8 cellular contexts compared by ENCODE assay signal in genomic region chr16:77190478-77191258, GRCh38. TPM values are rescaled to one million over a fixed set of nuclear protein-coding genes. Genes with fewer than 3 reads are reported as not detected.
DNase-seq lines count a peak whose midpoint lies in the region; ATAC-seq and TF ChIP-seq lines count a peak whose summit lies in the region.

Gene MON1B, plus strand, starts transcription at chr16:77191190. Its CDS starts 296 bp downstream, at chr16:77191486.

- peak within 1 kb of the TSS; percentile 86 for H3K9ac ChIP-seq in fibroblast of lung (ENCODE audit: insufficient read depth, low read length)

- no peaks in the 10 kb centered on the region for H3K27me3 ChIP-seq in fibroblast of lung (ENCODE audit: control insufficient read depth, insufficient read depth, low read length)
- no peaks in the 10 kb centered on the region for H3K27me3 ChIP-seq in naive thymus-derived CD4-positive, alpha-beta T cell (ENCODE audit: control insufficient read depth in 2 of 2, insufficient read depth in 2 of 2, low read length in 2 of 2)

- H3K27ac ChIP-seq in RWPE1 (peak within 1 kb of the TSS; percentile 96), fibroblast of lung (ENCODE audit: insufficient read depth, low read length) (peak within 1 kb of the TSS; percentile 94)
- peak within 1 kb of the TSS; percentile 86 for H3K27ac ChIP-seq in naive thymus-derived CD4-positive, alpha-beta T cell (ENCODE audit: low read depth, low read length)

- H3K79me2 ChIP-seq in fibroblast of lung (ENCODE audit: control insufficient read depth, insufficient read depth, low read length), result peaks cover 20% of the 10 kb centered on the region

- CTCF ChIA-PET in RWPE1 (lab: Yijun Ruan, JAX), result no interaction called here
- CTCF ChIA-PET in naive thymus-derived CD4-positive, alpha-beta T cell (lab: Charles Lee), result no interaction called here

- POLR2A ChIA-PET in RWPE1 (lab: Yijun Ruan, JAX; ENCODE audit: low non-redundant PET), result no interaction called here
- POLR2A ChIA-PET in naive thymus-derived CD4-positive, alpha-beta T cell (lab: Charles Lee), result interaction anchor here (0.5 to 4.6 kb wide), 5 partner anchors 10 to 1622 kb away, joined by 3 to 30 read pairs (median 4); partner anchors contain the start of genes KARS1, TERF2IP and WWOX

- no peak for TF ChIP-seq CTCF in LNCaP clone FGC (IDR thresholded peaks at IDR 0.05; ENCODE audit: control insufficient read depth, extremely low read depth, insufficient read depth)
- TF ChIP-seq CTCF in RWPE1 (conservative IDR thresholded peaks at IDR 0.05; ENCODE audit: low read depth), result no peak
- TF ChIP-seq CTCF in fibroblast of lung (conservative IDR thresholded peaks at IDR 0.05 in 1 of 2, IDR thresholded peaks at IDR 0.05 in 1 of 2; ENCODE audit: low read depth in 1 of 2, low read length in 2 of 2), result no peak

- H3K4me1 ChIP-seq in fibroblast of lung (ENCODE audit: control insufficient read depth, extremely low read depth, insufficient read depth, low read length), result peaks cover 3% of the 10 kb centered on the region
- H3K4me1 ChIP-seq in naive thymus-derived CD4-positive, alpha-beta T cell (ENCODE audit: control insufficient read depth in 2 of 2, insufficient read depth in 2 of 2, low read length in 2 of 2), result peaks cover 13 to 23% of the 10 kb centered on the region in 2 donors

- H3K4me2 ChIP-seq in fibroblast of lung (ENCODE audit: extremely low read depth, insufficient read depth, low read length), result peak within 1 kb of the TSS; percentile 95

- no peaks in the 10 kb centered on the region for H3K9me3 Mint-ChIP-seq in activated T-helper 17 cell treated with anti-CD3 and anti-CD28 coated beads, Interleukin-2, amount 50 U/mL, for 72 hours
- peaks cover 0 to 8% (median 0%) of the 10 kb centered on the region in 11 donors for H3K9me3 Mint-ChIP-seq in naive thymus-derived CD4-positive, alpha-beta T cell
- peaks cover 0 to 7% of the 10 kb centered on the region in 2 donors for H3K9me3 Mint-ChIP-seq in stimulated activated naive B cell treated with anti-CD40 and anti-IgM and Interleukin-4, amounts not matched to agents 10 μg/mL and 1 μg/mL and 100 μg/mL, for 72 hours

- H2AFZ ChIP-seq in fibroblast of lung (ENCODE audit: low read length), result peak within 1 kb of the TSS; percentile 85

- H3K27me3 Mint-ChIP-seq in activated T-helper 17 cell treated with anti-CD3 and anti-CD28 coated beads, Interleukin-2, amount 50 U/mL, for 72 hours, result no peaks in the 10 kb centered on the region
- peaks cover 0 to 10% (median 4%) of the 10 kb centered on the region in 5 donors for H3K27me3 Mint-ChIP-seq in naive thymus-derived CD4-positive, alpha-beta T cell
- H3K27me3 Mint-ChIP-seq in stimulated activated naive B cell treated with anti-CD40 and anti-IgM and Interleukin-4, amounts not matched to agents 10 μg/mL and 1 μg/mL and 100 μg/mL, for 72 hours, result peaks cover under 1 to 4% of the 10 kb centered on the region in 2 donors

- H3K36me3 Mint-ChIP-seq in activated T-helper 17 cell treated with anti-CD3 and anti-CD28 coated beads, Interleukin-2, amount 50 U/mL, for 72 hours (ENCODE audit: low read depth), result peaks cover 49% of the 10 kb centered on the region
- peaks cover 11 to 34% (median 25%) of the 10 kb centered on the region in 5 donors for H3K36me3 Mint-ChIP-seq in naive thymus-derived CD4-positive, alpha-beta T cell
- H3K36me3 Mint-ChIP-seq in stimulated activated naive B cell treated with anti-CD40 and anti-IgM and Interleukin-4, amounts not matched to agents 10 μg/mL and 1 μg/mL and 100 μg/mL, for 72 hours, result peaks cover 26 to 38% of the 10 kb centered on the region in 2 donors

- peak; percentile 99 for ATAC-seq in activated T-helper 17 cell treated with anti-CD3 and anti-CD28 coated beads, Interleukin-2, amount 50 U/mL, for 72 hours (replicated peaks)
- peak; percentile 96 for ATAC-seq in naive thymus-derived CD4-positive, alpha-beta T cell
- ATAC-seq in stimulated activated naive B cell treated with anti-CD40 and anti-IgM and Interleukin-4, amounts not matched to agents 10 μg/mL and 1 μg/mL and 100 μg/mL, for 72 hours (replicated peaks), result peak; percentile 96

- peaks cover 20% of the 10 kb centered on the region for H3K4me1 Mint-ChIP-seq in activated T-helper 17 cell treated with anti-CD3 and anti-CD28 coated beads, Interleukin-2, amount 50 U/mL, for 72 hours
- peaks cover 36 to 55% (median 46%) of the 10 kb centered on the region in 7 donors for H3K4me1 Mint-ChIP-seq in naive thymus-derived CD4-positive, alpha-beta T cell
- H3K4me1 Mint-ChIP-seq in stimulated activated naive B cell treated with anti-CD40 and anti-IgM and Interleukin-4, amounts not matched to agents 10 μg/mL and 1 μg/mL and 100 μg/mL, for 72 hours, result peaks cover 33 to 39% of the 10 kb centered on the region in 2 donors

- H3K36me3 ChIP-seq in fibroblast of lung (ENCODE audit: control insufficient read depth, insufficient read depth, low read length), result peaks cover 8% of the 10 kb centered on the region
- peaks cover 0 to 31% (median 3%) of the 10 kb centered on the region in 3 experiments for H3K36me3 ChIP-seq in naive thymus-derived CD4-positive, alpha-beta T cell (ENCODE audit: control insufficient read depth in 2 of 3, insufficient read depth in 3 of 3, low read length in 3 of 3)

- DNase-seq in Daoy (ENCODE audit: low read depth) (peak; percentile 98), GOT3 (lab: John Stamatoyannopoulos, UW) (peak; percentile 81), LNCaP clone FGC (ENCODE audit: low read depth) (peak; percentile 99), RWPE1 (ENCODE audit: low spot score) (peak; percentile 100), fibroblast of lung (ENCODE audit: low read depth in 2 of 2) (peak; percentile 98 to 99)
- DNase-seq in naive thymus-derived CD4-positive, alpha-beta T cell, result peak; percentile 86 to 98 (median 97)
- peak; percentile 95 for DNase-seq in stimulated activated naive B cell treated with anti-CD40 and anti-IgM and Interleukin-4, amounts not matched to agents 10 μg/mL and 1 μg/mL and 100 μg/mL, for 72 hours

- H3K4me3 Mint-ChIP-seq in activated T-helper 17 cell treated with anti-CD3 and anti-CD28 coated beads, Interleukin-2, amount 50 U/mL, for 72 hours, result peak within 1 kb of the TSS; percentile 91
- H3K4me3 Mint-ChIP-seq in naive thymus-derived CD4-positive, alpha-beta T cell, result peak within 1 kb of the TSS; percentile 90 to 99 (median 96)
- H3K4me3 Mint-ChIP-seq in stimulated activated naive B cell treated with anti-CD40 and anti-IgM and Interleukin-4, amounts not matched to agents 10 μg/mL and 1 μg/mL and 100 μg/mL, for 72 hours, result peak within 1 kb of the TSS; percentile 91 to 92

- intact Hi-C loops in naive thymus-derived CD4-positive, alpha-beta T cell (cut with micrococcal nuclease), result loop anchor here (1.0 to 5.0 kb wide), 14 partner anchors 22 to 1757 kb away; partner anchors contain the start of genes GABARAPL2 (in 2 of the 2), KARS1 (in 2 of the 2), NUDT7 (in 2 of the 2) and TERF2IP (in 2 of the 2)

- H4K20me1 ChIP-seq in fibroblast of lung (ENCODE audit: control insufficient read depth, extremely low read depth, insufficient read depth, low read length), result no peaks in the 10 kb centered on the region

- H3K9me3 ChIP-seq in fibroblast of lung (ENCODE audit: control insufficient read depth, insufficient read depth, low read depth, low read length), result no peaks in the 10 kb centered on the region
- H3K9me3 ChIP-seq in naive thymus-derived CD4-positive, alpha-beta T cell (ENCODE audit: control insufficient read depth in 2 of 3, low read length in 3 of 3), result no peaks in the 10 kb centered on the region

- H3K4me3 ChIP-seq in LNCaP clone FGC (ENCODE audit: low read depth, low read length) (peak within 1 kb of the TSS; percentile 73), fibroblast of lung (replicated peaks in 1 of 4; ENCODE audit: control extremely low read depth in 1 of 4, insufficient read depth in 1 of 4, low read depth in 3 of 4, low read length in 4 of 4) (peak within 1 kb of the TSS; percentile 58 to 98 (median 82))
- H3K4me3 ChIP-seq in naive thymus-derived CD4-positive, alpha-beta T cell (ENCODE audit: low read length), result peak within 1 kb of the TSS; percentile 97

- H3K27ac Mint-ChIP-seq in activated T-helper 17 cell treated with anti-CD3 and anti-CD28 coated beads, Interleukin-2, amount 50 U/mL, for 72 hours, result peak within 1 kb of the TSS; percentile 99
- peak within 1 kb of the TSS; percentile 98 to 100 (median 100) for H3K27ac Mint-ChIP-seq in naive thymus-derived CD4-positive, alpha-beta T cell
- H3K27ac Mint-ChIP-seq in stimulated activated naive B cell treated with anti-CD40 and anti-IgM and Interleukin-4, amounts not matched to agents 10 μg/mL and 1 μg/mL and 100 μg/mL, for 72 hours, result peak within 1 kb of the TSS; percentile 99

RNA-seq across cellular contexts. Expression of gene MON1B, which starts in this region (rescaled TPM):
- total RNA-seq in Daoy (2014; rRNA removed; shearing (Covaris generic)), result 5.7 and 5.8 TPM in 2 replicates
- 10 to 100 TPM; 62.8 to 71.3 TPM for total RNA-seq in activated T-helper 17 cell treated with anti-CD3 and anti-CD28 coated beads, Interleukin-2, amount 50 U/mL, for 72 hours
- total RNA-seq in fibroblast of lung, result 5.9 and 7.3 TPM in 2 replicates
- 12.7 and 16.0 TPM in 2 replicates for polyA plus RNA-seq in fibroblast of lung
- polyA plus RNA-seq in fibroblast of lung (2012), result 16.8 and 22.0 TPM in 2 replicates
- polyA minus RNA-seq in fibroblast of lung (ENCODE audit: low replicate concordance), result 53.2 and 81.5 TPM in 2 replicates
- 10 to 100 TPM; 60.8 to 87.2 (median 67.3) TPM for total RNA-seq in naive thymus-derived CD4-positive, alpha-beta T cell
- 10 to 100 TPM; 30.7 to 49.0 TPM for polyA plus RNA-seq in naive thymus-derived CD4-positive, alpha-beta T cell

Comparison
In these comparisons a context has a peak if more than half of its experiments do, and no peak if none do; other contexts are left out.
1. Peak in every context shown above with its lines: DNase-seq, ATAC-seq, H3K4me3 ChIP-seq and H3K27ac ChIP-seq.